Comparison of ENCODE assay signal across 8 cellular contexts in the genomic region with DNA sequence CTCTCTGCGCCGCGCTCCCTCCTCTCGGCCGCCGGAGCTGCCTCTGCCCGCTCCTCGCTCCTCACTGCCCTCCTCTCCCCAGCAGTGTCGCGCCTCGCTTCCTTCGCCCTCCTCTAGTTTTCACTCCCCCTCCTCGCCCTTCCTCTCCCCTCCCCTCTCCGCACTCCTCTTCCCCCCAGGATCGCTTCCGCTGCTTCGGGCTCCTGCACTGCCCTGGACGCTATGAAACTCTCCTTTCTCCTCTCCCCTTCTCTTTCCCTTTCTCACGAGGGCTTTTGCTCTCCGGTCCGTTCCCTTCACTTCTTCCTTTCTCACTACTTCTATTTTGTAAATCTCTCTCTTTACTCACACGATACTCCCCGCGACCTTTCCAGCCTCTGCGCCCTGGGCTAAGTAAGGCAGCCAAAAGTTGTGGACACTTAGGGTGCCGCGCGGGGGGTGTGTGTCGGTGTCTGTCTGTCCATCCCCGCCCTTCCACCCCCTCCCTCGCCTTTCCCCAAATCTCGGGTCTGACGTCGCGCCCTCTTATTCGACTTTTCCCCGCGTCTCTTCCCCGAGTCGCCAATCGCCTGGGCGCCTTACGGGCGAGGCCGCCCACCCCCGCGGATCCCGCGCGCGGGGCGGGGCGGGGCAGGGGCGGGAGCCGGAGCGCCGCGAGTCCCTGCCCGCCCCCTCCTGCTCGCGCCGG. TPM values are rescaled to one million over a fixed set of nuclear protein-coding genes. Genes with fewer than 3 reads are reported as not detected.
A peak's percentile ranks its signal among the peaks of the same experiment; 100 is the strongest.
DNase-seq lines count a peak whose midpoint lies in the region; ATAC-seq and TF ChIP-seq lines count a peak whose summit lies in the region.

Gene IRX3 (minus strand): TSS at position 458 of the 688 bp plus-strand sequence. CDS start 737 bp downstream, outside the sequence.

- TF ChIP-seq CTCF in Panc1 (IDR thresholded peaks at IDR 0.05) (no peak), choroid plexus epithelial cell (conservative IDR thresholded peaks at IDR 0.05; ENCODE audit: low read depth, low read length) (no peak)

- peak within 1 kb of the TSS; percentile 71 for H3K27ac ChIP-seq in Panc1 (ENCODE audit: low read length)

- TSS peak; percentile 83 for BruUV-seq in Panc1 (replicated peaks; lab: Mats Ljungman, UMichigan)

- intact Hi-C loops in Panc1 (cut with micrococcal nuclease; ENCODE audit: unreplicated experiment) (loop anchor here (2.0 to 10.0 kb wide), 3 partner anchors 168 to 644 kb away; partner anchors contain the start of gene IRX5), left colon (cut with DNase I, micrococcal nuclease) (no loop called here)

- H3K27me3 ChIP-seq in Panc1 (ENCODE audit: control insufficient read depth, insufficient read depth, low read length): no peaks in the 10 kb centered on the region

- peak within 1 kb of the TSS; percentile 64 to 77 for H3K4me3 ChIP-seq in Panc1 (ENCODE audit: low read depth in 2 of 2, low read length in 2 of 2)
- H3K4me3 ChIP-seq in choroid plexus epithelial cell (ENCODE audit: low read depth, low read length): peak within 1 kb of the TSS; percentile 64

- H3K36me3 ChIP-seq in Panc1 (ENCODE audit: control insufficient read depth, insufficient read depth, low read length): no peaks in the 10 kb centered on the region

- DNase-seq in COLO668 (lab: John Stamatoyannopoulos, UW; ENCODE audit: unreplicated experiment) (peak; percentile 68), HuH-7.5 (ENCODE audit: low spot score) (peak; percentile 96), Panc1 (ENCODE audit: low read depth, low spot score) (peak; percentile 45), choroid plexus epithelial cell (ENCODE audit: low read depth) (peak; percentile 86), left colon (no peak), stromal cell of bone marrow (ENCODE audit: low read depth) (peak; percentile 95)
- no peak for DNase-seq in activated CD4-positive, alpha-beta T cell treated with anti-CD3 and anti-CD28 coated beads, Interleukin-2, amount 50 U/mL, for 1 hour

- H3K9me3 ChIP-seq in Panc1 (ENCODE audit: control insufficient read depth, insufficient read depth, low read depth, low read length): no peaks in the 10 kb centered on the region

- H3K4me1 ChIP-seq in Panc1 (ENCODE audit: control insufficient read depth, insufficient read depth, low read length): peaks cover 3% of the 10 kb centered on the region

- ATAC-seq in Panc1 (peak; percentile 84), left colon (peak; percentile 32), GM21576 (IDR thresholded peaks at IDR 0.05; ENCODE audit: unreplicated experiment) (no peak)

- in situ Hi-C loops in Panc1 (cut with HindIII; ENCODE audit: low pct_unique_long_range_greater_than_20kb, low sequenced_read_pairs): no loop called here

- CTCF ChIA-PET in Panc1 (lab: Charles Lee): no interaction called here

- POLR2A ChIA-PET in Panc1 (lab: Charles Lee): no interaction called here

RNA-seq across cellular contexts. Expression of gene IRX3, which starts in this region (rescaled TPM):
- 7.0 TPM for total RNA-seq in Panc1 (2021; ENCODE audit: unreplicated experiment)
- 6.5 TPM for polyA plus RNA-seq in Panc1 (2012; ENCODE audit: insufficient read length)
- total RNA-seq in left colon: under 1 TPM; 0.20 to 0.31 TPM

Comparison
In these comparisons a context has a peak if more than half of its experiments do, and no peak if none do; other contexts are left out.
1. Peak in ATAC-seq in left colon; RNA of the gene not detected or under 1 TPM.
2. DNase-seq: peak in COLO668 (single experiment), HuH-7.5 (single experiment), Panc1 (single experiment), choroid plexus epithelial cell (single experiment) and stromal cell of bone marrow (single experiment); none in left colon (0 of 2) and activated CD4-positive, alpha-beta T cell treated with anti-CD3 and anti-CD28 coated beads, Interleukin-2, amount 50 U/mL, for 1 hour (single experiment).